Comparison of ENCODE assay signal across 1 cellular context in the genomic region with DNA sequence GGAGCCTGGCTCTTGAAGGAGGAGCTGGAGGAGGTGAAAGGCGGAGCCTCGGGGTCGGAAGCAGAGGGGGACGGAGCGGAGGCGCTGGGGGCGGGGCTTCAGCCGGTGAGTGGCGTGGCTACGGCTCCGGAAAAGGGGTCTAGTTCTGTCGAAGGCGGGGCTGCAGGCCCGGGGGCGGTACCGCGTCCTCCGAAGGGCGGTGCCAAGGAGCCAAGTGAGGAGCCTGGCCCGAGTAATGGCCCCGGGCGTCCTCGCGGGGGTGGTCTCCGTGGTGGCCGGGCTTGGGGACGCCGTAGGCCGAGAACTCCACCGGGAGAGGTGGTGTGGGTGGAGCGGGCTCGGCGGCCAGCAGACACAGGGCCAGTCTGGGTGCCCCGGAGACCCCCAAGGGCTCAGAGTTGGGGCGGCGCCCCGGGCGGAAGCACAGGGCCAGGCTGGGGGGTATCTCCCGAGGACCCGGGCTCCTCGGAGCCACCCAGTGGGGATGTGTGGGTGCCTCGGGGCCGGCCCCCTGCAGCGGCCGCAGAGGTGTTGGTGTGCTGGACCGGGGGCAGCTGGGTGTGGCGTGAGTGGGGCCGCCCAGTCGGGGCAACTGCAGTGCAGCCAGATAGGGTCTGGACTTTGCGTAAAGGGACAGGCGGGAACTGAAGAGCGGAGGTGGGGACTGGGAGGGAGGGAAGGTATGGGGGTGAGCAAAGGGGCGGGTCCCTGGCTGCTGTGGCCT.
TF ChIP-seq lines count a peak whose summit lies in the region.

No MANE protein-coding gene starts in this region.

TF ChIP-seq in HEK293, 187 proteins besides CTCF, POLR2A, EP300 and RAD21 (continued from another document and continues in another):
- no peak for TF ChIP-seq ZNF544 (tag by site-specific recombination; IDR thresholded peaks at IDR 0.05)
- TF ChIP-seq, protein P1, sequence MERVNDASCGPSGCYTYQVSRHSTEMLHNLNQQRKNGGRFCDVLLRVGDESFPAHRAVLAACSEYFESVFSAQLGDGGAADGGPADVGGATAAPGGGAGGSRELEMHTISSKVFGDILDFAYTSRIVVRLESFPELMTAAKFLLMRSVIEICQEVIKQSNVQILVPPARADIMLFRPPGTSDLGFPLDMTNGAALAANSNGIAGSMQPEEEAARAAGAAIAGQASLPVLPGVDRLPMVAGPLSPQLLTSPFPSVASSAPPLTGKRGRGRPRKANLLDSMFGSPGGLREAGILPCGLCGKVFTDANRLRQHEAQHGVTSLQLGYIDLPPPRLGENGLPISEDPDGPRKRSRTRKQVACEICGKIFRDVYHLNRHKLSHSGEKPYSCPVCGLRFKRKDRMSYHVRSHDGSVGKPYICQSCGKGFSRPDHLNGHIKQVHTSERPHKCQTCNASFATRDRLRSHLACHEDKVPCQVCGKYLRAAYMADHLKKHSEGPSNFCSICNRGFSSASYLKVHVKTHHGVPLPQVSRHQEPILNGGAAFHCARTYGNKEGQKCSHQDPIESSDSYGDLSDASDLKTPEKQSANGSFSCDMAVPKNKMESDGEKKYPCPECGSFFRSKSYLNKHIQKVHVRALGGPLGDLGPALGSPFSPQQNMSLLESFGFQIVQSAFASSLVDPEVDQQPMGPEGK (tag by site-specific recombination; IDR thresholded peaks at IDR 0.05): peak; percentile 76
- TF ChIP-seq, protein P2, sequence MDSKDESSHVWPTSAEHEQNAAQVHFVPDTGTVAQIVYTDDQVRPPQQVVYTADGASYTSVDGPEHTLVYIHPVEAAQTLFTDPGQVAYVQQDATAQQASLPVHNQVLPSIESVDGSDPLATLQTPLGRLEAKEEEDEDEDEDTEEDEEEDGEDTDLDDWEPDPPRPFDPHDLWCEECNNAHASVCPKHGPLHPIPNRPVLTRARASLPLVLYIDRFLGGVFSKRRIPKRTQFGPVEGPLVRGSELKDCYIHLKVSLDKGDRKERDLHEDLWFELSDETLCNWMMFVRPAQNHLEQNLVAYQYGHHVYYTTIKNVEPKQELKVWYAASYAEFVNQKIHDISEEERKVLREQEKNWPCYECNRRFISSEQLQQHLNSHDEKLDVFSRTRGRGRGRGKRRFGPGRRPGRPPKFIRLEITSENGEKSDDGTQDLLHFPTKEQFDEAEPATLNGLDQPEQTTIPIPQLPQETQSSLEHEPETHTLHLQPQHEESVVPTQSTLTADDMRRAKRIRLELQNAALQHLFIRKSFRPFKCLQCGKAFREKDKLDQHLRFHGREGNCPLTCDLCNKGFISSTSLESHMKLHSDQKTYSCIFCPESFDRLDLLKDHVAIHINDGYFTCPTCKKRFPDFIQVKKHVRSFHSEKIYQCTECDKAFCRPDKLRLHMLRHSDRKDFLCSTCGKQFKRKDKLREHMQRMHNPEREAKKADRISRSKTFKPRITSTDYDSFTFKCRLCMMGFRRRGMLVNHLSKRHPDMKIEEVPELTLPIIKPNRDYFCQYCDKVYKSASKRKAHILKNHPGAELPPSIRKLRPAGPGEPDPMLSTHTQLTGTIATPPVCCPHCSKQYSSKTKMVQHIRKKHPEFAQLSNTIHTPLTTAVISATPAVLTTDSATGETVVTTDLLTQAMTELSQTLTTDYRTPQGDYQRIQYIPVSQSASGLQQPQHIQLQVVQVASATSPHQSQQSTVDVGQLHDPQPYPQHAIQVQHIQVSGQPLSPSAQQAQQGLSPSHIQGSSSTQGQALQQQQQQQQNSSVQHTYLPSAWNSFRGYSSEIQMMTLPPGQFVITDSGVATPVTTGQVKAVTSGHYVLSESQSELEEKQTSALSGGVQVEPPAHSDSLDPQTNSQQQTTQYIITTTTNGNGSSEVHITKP (tag by site-specific recombination; IDR thresholded peaks at IDR 0.05): peak; percentile 78; the same call in 1 of the 2 replicates
- no peak for TF ChIP-seq ZNF174 (tag by site-specific recombination; IDR thresholded peaks at IDR 0.05)
- peak; percentile 90 for TF ChIP-seq ZFHX2 (tag by site-specific recombination; conservative IDR thresholded peaks at IDR 0.05)
- TF ChIP-seq ZFP41 (tag by site-specific recombination; IDR thresholded peaks at IDR 0.05; ENCODE audit: borderline replicate concordance): no peak
- TF ChIP-seq ZNF341 (tag by site-specific recombination; IDR thresholded peaks at IDR 0.05; ENCODE audit: low read depth): peak; percentile 90; the same call in 1 of the 2 replicates
- TF ChIP-seq GLIS1 (tag by site-specific recombination; IDR thresholded peaks at IDR 0.05): peak; percentile 99
- no peak for TF ChIP-seq YY2 (tag by site-specific recombination; IDR thresholded peaks at IDR 0.05)
- TF ChIP-seq ZEB2 (tag by site-specific recombination; IDR thresholded peaks at IDR 0.05): no peak
- no peak for TF ChIP-seq ZNF223 (tag by site-specific recombination; IDR thresholded peaks at IDR 0.05)
- TF ChIP-seq MZF1 (tag by site-specific recombination; IDR thresholded peaks at IDR 0.05; ENCODE audit: borderline replicate concordance): no peak
- TF ChIP-seq ZBTB8A (tag by site-specific recombination; IDR thresholded peaks at IDR 0.05): peak; percentile 36
- no peak for TF ChIP-seq ZNF426 (tag by site-specific recombination; IDR thresholded peaks at IDR 0.05)
- TF ChIP-seq, protein P3, sequence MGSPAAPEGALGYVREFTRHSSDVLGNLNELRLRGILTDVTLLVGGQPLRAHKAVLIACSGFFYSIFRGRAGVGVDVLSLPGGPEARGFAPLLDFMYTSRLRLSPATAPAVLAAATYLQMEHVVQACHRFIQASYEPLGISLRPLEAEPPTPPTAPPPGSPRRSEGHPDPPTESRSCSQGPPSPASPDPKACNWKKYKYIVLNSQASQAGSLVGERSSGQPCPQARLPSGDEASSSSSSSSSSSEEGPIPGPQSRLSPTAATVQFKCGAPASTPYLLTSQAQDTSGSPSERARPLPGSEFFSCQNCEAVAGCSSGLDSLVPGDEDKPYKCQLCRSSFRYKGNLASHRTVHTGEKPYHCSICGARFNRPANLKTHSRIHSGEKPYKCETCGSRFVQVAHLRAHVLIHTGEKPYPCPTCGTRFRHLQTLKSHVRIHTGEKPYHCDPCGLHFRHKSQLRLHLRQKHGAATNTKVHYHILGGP (tag by site-specific recombination; IDR thresholded peaks at IDR 0.05): no peak
- no peak for TF ChIP-seq ZNF571 (tag by site-specific recombination; IDR thresholded peaks at IDR 0.05)
- no peak for TF ChIP-seq SALL2 (tag by site-specific recombination; IDR thresholded peaks at IDR 0.05; ENCODE audit: borderline replicate concordance)
- no peak for TF ChIP-seq ZNF777 (tag by site-specific recombination; IDR thresholded peaks at IDR 0.05; ENCODE audit: borderline replicate concordance)
- TF ChIP-seq ZSCAN23 (tag by site-specific recombination; IDR thresholded peaks at IDR 0.05): no peak
- TF ChIP-seq, protein P4, sequence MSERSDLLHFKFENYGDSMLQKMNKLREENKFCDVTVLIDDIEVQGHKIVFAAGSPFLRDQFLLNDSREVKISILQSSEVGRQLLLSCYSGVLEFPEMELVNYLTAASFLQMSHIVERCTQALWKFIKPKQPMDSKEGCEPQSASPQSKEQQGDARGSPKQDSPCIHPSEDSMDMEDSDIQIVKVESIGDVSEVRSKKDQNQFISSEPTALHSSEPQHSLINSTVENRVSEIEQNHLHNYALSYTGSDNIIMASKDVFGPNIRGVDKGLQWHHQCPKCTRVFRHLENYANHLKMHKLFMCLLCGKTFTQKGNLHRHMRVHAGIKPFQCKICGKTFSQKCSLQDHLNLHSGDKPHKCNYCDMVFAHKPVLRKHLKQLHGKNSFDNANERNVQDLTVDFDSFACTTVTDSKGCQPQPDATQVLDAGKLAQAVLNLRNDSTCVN (tag by site-specific recombination; optimal IDR thresholded peaks at IDR 0.05): no peak
- TF ChIP-seq SP7 (tag by site-specific recombination; IDR thresholded peaks at IDR 0.05): no peak; the same call in 1 of the 2 replicates
- TF ChIP-seq ZNF404 (tag by site-specific recombination; IDR thresholded peaks at IDR 0.05): no peak
- TF ChIP-seq EGR2 (tag by site-specific recombination; IDR thresholded peaks at IDR 0.05; ENCODE audit: low read depth): peak; percentile 75
- TF ChIP-seq ZNF366 (tag by site-specific recombination; conservative IDR thresholded peaks at IDR 0.05): peak; percentile 52; the same call in 1 of the 2 replicates
- TF ChIP-seq ZNF747 (tag by site-specific recombination; IDR thresholded peaks at IDR 0.05): no peak
- no peak for TF ChIP-seq ZNF394 (tag by site-specific recombination; IDR thresholded peaks at IDR 0.05; ENCODE audit: borderline replicate concordance)
- TF ChIP-seq ZBTB48 (tag by site-specific recombination; IDR thresholded peaks at IDR 0.05): peak; percentile 60; the same call in 1 of the 2 replicates
- TF ChIP-seq ZNF324 (tag by site-specific recombination; IDR thresholded peaks at IDR 0.05): 0 out of 2 replicates have a peak, but pooled peaks have one; percentile 20
- TF ChIP-seq, protein P5, sequence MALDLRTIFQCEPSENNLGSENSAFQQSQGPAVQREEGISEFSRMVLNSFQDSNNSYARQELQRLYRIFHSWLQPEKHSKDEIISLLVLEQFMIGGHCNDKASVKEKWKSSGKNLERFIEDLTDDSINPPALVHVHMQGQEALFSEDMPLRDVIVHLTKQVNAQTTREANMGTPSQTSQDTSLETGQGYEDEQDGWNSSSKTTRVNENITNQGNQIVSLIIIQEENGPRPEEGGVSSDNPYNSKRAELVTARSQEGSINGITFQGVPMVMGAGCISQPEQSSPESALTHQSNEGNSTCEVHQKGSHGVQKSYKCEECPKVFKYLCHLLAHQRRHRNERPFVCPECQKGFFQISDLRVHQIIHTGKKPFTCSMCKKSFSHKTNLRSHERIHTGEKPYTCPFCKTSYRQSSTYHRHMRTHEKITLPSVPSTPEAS (tag by site-specific recombination; IDR thresholded peaks at IDR 0.05): no peak
- TF ChIP-seq FEZF1 (tag by site-specific recombination; IDR thresholded peaks at IDR 0.05): no peak
- TF ChIP-seq ZXDB (tag by site-specific recombination; IDR thresholded peaks at IDR 0.05): no peak; the same call in 1 of the 2 replicates
- no peak for TF ChIP-seq ZNF2 (tag by site-specific recombination; IDR thresholded peaks at IDR 0.05)
- TF ChIP-seq KLF8 (tag by site-specific recombination; IDR thresholded peaks at IDR 0.05): 0 out of 2 replicates have a peak, but pooled peaks have one; percentile 42
- TF ChIP-seq ZNF707 (tag by site-specific recombination; IDR thresholded peaks at IDR 0.05): no peak
- TF ChIP-seq ZNF626 (tag by site-specific recombination; IDR thresholded peaks at IDR 0.05): no peak
- TF ChIP-seq KLF16 (tag by site-specific recombination; IDR thresholded peaks at IDR 0.05): no peak
- no peak for TF ChIP-seq ZNF175 (tag by site-specific recombination; IDR thresholded peaks at IDR 0.05)
- TF ChIP-seq, protein P6, sequence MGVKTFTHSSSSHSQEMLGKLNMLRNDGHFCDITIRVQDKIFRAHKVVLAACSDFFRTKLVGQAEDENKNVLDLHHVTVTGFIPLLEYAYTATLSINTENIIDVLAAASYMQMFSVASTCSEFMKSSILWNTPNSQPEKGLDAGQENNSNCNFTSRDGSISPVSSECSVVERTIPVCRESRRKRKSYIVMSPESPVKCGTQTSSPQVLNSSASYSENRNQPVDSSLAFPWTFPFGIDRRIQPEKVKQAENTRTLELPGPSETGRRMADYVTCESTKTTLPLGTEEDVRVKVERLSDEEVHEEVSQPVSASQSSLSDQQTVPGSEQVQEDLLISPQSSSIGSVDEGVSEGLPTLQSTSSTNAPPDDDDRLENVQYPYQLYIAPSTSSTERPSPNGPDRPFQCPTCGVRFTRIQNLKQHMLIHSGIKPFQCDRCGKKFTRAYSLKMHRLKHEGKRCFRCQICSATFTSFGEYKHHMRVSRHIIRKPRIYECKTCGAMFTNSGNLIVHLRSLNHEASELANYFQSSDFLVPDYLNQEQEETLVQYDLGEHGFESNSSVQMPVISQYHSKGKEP (tag by site-specific recombination; IDR thresholded peaks at IDR 0.05): no peak
- TF ChIP-seq ZNF169 (tag by site-specific recombination; IDR thresholded peaks at IDR 0.05): no peak
- TF ChIP-seq ZNF76 (tag by site-specific recombination; IDR thresholded peaks at IDR 0.05; ENCODE audit: borderline replicate concordance, low read depth): peak; percentile 30; the same call in 1 of the 2 replicates
- TF ChIP-seq, protein P7, sequence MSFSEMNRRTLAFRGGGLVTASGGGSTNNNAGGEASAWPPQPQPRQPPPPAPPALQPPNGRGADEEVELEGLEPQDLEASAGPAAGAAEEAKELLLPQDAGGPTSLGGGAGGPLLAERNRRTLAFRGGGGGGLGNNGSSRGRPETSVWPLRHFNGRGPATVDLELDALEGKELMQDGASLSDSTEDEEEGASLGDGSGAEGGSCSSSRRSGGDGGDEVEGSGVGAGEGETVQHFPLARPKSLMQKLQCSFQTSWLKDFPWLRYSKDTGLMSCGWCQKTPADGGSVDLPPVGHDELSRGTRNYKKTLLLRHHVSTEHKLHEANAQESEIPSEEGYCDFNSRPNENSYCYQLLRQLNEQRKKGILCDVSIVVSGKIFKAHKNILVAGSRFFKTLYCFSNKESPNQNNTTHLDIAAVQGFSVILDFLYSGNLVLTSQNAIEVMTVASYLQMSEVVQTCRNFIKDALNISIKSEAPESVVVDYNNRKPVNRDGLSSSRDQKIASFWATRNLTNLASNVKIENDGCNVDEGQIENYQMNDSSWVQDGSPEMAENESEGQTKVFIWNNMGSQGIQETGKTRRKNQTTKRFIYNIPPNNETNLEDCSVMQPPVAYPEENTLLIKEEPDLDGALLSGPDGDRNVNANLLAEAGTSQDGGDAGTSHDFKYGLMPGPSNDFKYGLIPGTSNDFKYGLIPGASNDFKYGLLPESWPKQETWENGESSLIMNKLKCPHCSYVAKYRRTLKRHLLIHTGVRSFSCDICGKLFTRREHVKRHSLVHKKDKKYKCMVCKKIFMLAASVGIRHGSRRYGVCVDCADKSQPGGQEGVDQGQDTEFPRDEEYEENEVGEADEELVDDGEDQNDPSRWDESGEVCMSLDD (tag by site-specific recombination; IDR thresholded peaks at IDR 0.05): no peak; the same call in 1 of the 2 replicates
- no peak for TF ChIP-seq ZNF302 (tag by site-specific recombination; IDR thresholded peaks at IDR 0.05; ENCODE audit: low read depth)
- no peak; the same call in 1 of the 2 replicates for TF ChIP-seq ZBTB20 (tag by site-specific recombination; IDR thresholded peaks at IDR 0.05)
- TF ChIP-seq ZNF677 (tag by site-specific recombination; IDR thresholded peaks at IDR 0.05): no peak
- no peak for TF ChIP-seq ZNF664 (tag by site-specific recombination; IDR thresholded peaks at IDR 0.05)
- TF ChIP-seq ZNF350 (tag by site-specific recombination; IDR thresholded peaks at IDR 0.05): no peak
- TF ChIP-seq GLIS2 (tag by site-specific recombination; IDR thresholded peaks at IDR 0.05): peak; percentile 99
- no peak for TF ChIP-seq ZNF214 (tag by site-specific recombination; IDR thresholded peaks at IDR 0.05; ENCODE audit: borderline replicate concordance)
- TF ChIP-seq, protein P8, sequence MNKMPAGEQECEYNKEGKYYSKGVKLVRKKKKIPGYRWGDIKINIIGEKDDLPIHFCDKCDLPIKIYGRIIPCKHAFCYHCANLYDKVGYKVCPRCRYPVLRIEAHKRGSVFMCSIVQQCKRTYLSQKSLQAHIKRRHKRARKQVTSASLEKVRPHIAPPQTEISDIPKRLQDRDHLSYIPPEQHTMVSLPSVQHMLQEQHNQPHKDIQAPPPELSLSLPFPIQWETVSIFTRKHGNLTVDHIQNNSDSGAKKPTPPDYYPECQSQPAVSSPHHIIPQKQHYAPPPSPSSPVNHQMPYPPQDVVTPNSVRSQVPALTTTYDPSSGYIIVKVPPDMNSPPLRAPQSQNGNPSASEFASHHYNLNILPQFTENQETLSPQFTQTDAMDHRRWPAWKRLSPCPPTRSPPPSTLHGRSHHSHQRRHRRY (tag by site-specific recombination; IDR thresholded peaks at IDR 0.05): no peak
- no peak for TF ChIP-seq ZNF146 (tag by site-specific recombination; IDR thresholded peaks at IDR 0.05)
- no peak for TF ChIP-seq ZBTB21 (tag by site-specific recombination; IDR thresholded peaks at IDR 0.05)
